ENCODE assay signal across 1 cellular context in genomic region chr19:2495130-2495641, GRCh38.
TF ChIP-seq lines count a peak whose summit lies in the region.

No MANE protein-coding gene starts in this region.

TF ChIP-seq in K562, 482 proteins besides CTCF, POLR2A, EP300 and RAD21 (continued from another document):
- TF ChIP-seq BCOR (IDR thresholded peaks at IDR 0.05) = peak; percentile 85; the same call in 1 of the 2 replicates
- TF ChIP-seq RBM25 (IDR thresholded peaks at IDR 0.05; ENCODE audit: low read depth, low read length, severe bottlenecking) = peak; percentile 73
- no peak for TF ChIP-seq POLR2H (tag; IDR thresholded peaks at IDR 0.05; ENCODE audit: low read depth)
- no peak for TF ChIP-seq THRA (IDR thresholded peaks at IDR 0.05)
- 0 out of 2 replicates have a peak, but pooled peaks have one; percentile 17 for TF ChIP-seq ZFX (CRISPR knock-in tag; IDR thresholded peaks at IDR 0.05)
- TF ChIP-seq CBX1 (IDR thresholded peaks at IDR 0.05; ENCODE audit: low read depth) = peak; percentile 81; the same call in 1 of the 2 replicates
- TF ChIP-seq CHD1 (IDR thresholded peaks at IDR 0.05; ENCODE audit: low read length) = no peak
- TF ChIP-seq ATF1 (CRISPR knock-in tag; IDR thresholded peaks at IDR 0.05) = no peak
- peak; percentile 35; the same call in 1 of the 2 replicates for TF ChIP-seq ATF1 (tag; IDR thresholded peaks at IDR 0.05)
- no peak for TF ChIP-seq ZNF324 (CRISPR knock-in tag; IDR thresholded peaks at IDR 0.05)
- no peak for TF ChIP-seq TAF7 (tag; IDR thresholded peaks at IDR 0.05)
- TF ChIP-seq SMARCE1 (IDR thresholded peaks at IDR 0.05) = no peak
- no peak for TF ChIP-seq FOSL1 (tag; conservative IDR thresholded peaks at IDR 0.05)
- TF ChIP-seq ZNF740 (CRISPR knock-in tag; IDR thresholded peaks at IDR 0.05) = 0 out of 2 replicates have a peak, but pooled peaks have one; percentile 37
- TF ChIP-seq ZNF740 (tag; IDR thresholded peaks at IDR 0.05) = no peak
- TF ChIP-seq HMGN3 (IDR thresholded peaks at IDR 0.05; ENCODE audit: borderline replicate concordance, extremely low read depth, insufficient read length, low read depth, low read length) = peak; percentile 11
- TF ChIP-seq ADNP (tag; IDR thresholded peaks at IDR 0.05) = peak; percentile 81
- TF ChIP-seq HNRNPLL (IDR thresholded peaks at IDR 0.05; ENCODE audit: low read depth, low read length, poor library complexity, severe bottlenecking) = peak; percentile 3
- peak; percentile 75 for TF ChIP-seq MEF2D (tag; conservative IDR thresholded peaks at IDR 0.05; ENCODE audit: low read depth)
- no peak for TF ChIP-seq WHSC1 (IDR thresholded peaks at IDR 0.05; ENCODE audit: low read length)
- peak; percentile 37; the same call in 1 of the 2 replicates for TF ChIP-seq ATF7 (IDR thresholded peaks at IDR 0.05)
- TF ChIP-seq SAFB (IDR thresholded peaks at IDR 0.05; ENCODE audit: borderline replicate concordance, low read depth, low read length) = no peak
- TF ChIP-seq RB1 (IDR thresholded peaks at IDR 0.05; ENCODE audit: low read depth) = 0 out of 2 replicates have a peak, but pooled peaks have one; percentile 5
